1 cellular context compared by ENCODE assay signal in the genomic region with DNA sequence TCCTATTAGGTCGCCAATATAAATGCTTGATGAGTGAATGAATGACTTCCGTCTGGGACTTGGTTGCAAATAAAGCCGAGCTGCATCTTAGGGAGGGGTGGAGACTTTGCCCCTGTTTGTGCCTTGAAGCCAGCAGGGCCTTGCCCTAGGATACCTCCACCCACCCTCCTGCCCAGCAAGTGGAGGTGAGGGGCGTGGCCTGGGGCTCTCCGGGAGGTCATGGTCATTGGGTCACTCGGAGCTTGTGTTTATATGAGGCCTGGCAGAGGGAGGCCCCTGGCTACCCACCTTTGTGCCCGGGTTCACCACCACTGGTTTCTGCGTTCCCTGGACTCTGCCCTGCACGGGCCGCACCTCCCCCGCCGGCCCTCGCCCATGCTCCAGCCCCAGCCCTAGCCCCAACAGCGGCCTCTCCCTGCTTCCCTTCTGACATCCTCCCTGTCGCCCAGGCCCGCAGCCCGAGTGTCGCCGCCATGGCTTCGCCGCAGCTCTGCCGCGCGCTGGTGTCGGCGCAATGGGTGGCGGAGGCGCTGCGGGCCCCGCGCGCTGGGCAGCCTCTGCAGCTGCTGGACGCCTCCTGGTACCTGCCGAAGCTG.
TF ChIP-seq lines count a peak whose summit lies in the region.

No MANE protein-coding gene starts in this region.

TF ChIP-seq in HepG2, 621 proteins besides CTCF, POLR2A, EP300 and RAD21 (continued from another document and continues in another):
- TF ChIP-seq, protein P1, sequence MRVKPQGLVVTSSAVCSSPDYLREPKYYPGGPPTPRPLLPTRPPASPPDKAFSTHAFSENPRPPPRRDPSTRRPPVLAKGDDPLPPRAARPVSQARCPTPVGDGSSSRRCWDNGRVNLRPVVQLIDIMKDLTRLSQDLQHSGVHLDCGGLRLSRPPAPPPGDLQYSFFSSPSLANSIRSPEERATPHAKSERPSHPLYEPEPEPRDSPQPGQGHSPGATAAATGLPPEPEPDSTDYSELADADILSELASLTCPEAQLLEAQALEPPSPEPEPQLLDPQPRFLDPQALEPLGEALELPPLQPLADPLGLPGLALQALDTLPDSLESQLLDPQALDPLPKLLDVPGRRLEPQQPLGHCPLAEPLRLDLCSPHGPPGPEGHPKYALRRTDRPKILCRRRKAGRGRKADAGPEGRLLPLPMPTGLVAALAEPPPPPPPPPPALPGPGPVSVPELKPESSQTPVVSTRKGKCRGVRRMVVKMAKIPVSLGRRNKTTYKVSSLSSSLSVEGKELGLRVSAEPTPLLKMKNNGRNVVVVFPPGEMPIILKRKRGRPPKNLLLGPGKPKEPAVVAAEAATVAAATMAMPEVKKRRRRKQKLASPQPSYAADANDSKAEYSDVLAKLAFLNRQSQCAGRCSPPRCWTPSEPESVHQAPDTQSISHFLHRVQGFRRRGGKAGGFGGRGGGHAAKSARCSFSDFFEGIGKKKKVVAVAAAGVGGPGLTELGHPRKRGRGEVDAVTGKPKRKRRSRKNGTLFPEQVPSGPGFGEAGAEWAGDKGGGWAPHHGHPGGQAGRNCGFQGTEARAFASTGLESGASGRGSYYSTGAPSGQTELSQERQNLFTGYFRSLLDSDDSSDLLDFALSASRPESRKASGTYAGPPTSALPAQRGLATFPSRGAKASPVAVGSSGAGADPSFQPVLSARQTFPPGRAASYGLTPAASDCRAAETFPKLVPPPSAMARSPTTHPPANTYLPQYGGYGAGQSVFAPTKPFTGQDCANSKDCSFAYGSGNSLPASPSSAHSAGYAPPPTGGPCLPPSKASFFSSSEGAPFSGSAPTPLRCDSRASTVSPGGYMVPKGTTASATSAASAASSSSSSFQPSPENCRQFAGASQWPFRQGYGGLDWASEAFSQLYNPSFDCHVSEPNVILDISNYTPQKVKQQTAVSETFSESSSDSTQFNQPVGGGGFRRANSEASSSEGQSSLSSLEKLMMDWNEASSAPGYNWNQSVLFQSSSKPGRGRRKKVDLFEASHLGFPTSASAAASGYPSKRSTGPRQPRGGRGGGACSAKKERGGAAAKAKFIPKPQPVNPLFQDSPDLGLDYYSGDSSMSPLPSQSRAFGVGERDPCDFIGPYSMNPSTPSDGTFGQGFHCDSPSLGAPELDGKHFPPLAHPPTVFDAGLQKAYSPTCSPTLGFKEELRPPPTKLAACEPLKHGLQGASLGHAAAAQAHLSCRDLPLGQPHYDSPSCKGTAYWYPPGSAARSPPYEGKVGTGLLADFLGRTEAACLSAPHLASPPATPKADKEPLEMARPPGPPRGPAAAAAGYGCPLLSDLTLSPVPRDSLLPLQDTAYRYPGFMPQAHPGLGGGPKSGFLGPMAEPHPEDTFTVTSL (CRISPR knock-in tag; IDR thresholded peaks at IDR 0.05; ENCODE audit: borderline replicate concordance) = no peak
- TF ChIP-seq FOXO1 (CRISPR knock-in tag; IDR thresholded peaks at IDR 0.05) (peak; percentile 77), GABPA (IDR thresholded peaks at IDR 0.05; ENCODE audit: low read depth, low read length) (no peak), GABPA (CRISPR knock-in tag; IDR thresholded peaks at IDR 0.05; ENCODE audit: low read depth) (peak; percentile 55; the same call in 1 of the 2 replicates), ZNF367 (CRISPR knock-in tag; IDR thresholded peaks at IDR 0.05; ENCODE audit: borderline replicate concordance) (no peak), MTA3 (CRISPR knock-in tag; IDR thresholded peaks at IDR 0.05) (no peak), ZNF260 (CRISPR knock-in tag; IDR thresholded peaks at IDR 0.05; ENCODE audit: borderline replicate concordance, low read depth) (no peak), ZBTB42 (CRISPR knock-in tag; IDR thresholded peaks at IDR 0.05) (no peak), ZC3H4 (CRISPR knock-in tag; IDR thresholded peaks at IDR 0.05; ENCODE audit: borderline replicate concordance) (no peak), ZNF546 (CRISPR knock-in tag; conservative IDR thresholded peaks at IDR 0.05) (no peak; the same call in 1 of the 2 replicates), TCF12 (IDR thresholded peaks at IDR 0.05) (no peak), TCF12 (CRISPR knock-in tag; IDR thresholded peaks at IDR 0.05) (no peak; the same call in 1 of the 2 replicates), NCOA5 (CRISPR knock-in tag; IDR thresholded peaks at IDR 0.05) (no peak), KAT2B (IDR thresholded peaks at IDR 0.05; ENCODE audit: borderline replicate concordance, low read depth, low read length) (no peak), SMYD3 (CRISPR knock-in tag; IDR thresholded peaks at IDR 0.05) (no peak), MTF1 (CRISPR knock-in tag; IDR thresholded peaks at IDR 0.05) (no peak), ZNF747 (CRISPR knock-in tag; IDR thresholded peaks at IDR 0.05; ENCODE audit: borderline replicate concordance) (no peak), MAFF (IDR thresholded peaks at IDR 0.05; ENCODE audit: low read depth, low read length) (no peak), ZIK1 (CRISPR knock-in tag; IDR thresholded peaks at IDR 0.05; ENCODE audit: borderline replicate concordance, low read depth) (no peak), IRX3 (CRISPR knock-in tag; IDR thresholded peaks at IDR 0.05; ENCODE audit: borderline replicate concordance, low read depth) (no peak), HOXA5 (CRISPR knock-in tag; IDR thresholded peaks at IDR 0.05) (peak; percentile 68), MED1 (CRISPR knock-in tag; IDR thresholded peaks at IDR 0.05) (peak; percentile 94), ZNF567 (CRISPR knock-in tag; IDR thresholded peaks at IDR 0.05; ENCODE audit: borderline replicate concordance) (no peak), ZNF703 (CRISPR knock-in tag; IDR thresholded peaks at IDR 0.05; ENCODE audit: borderline replicate concordance) (no peak), ZNF724P (CRISPR knock-in tag; IDR thresholded peaks at IDR 0.05; ENCODE audit: borderline replicate concordance) (no peak), ZNF629 (CRISPR knock-in tag; conservative IDR thresholded peaks at IDR 0.05) (peak; percentile 82), ZNF263 (CRISPR knock-in tag; IDR thresholded peaks at IDR 0.05) (no peak), ZBTB7A (CRISPR knock-in tag; IDR thresholded peaks at IDR 0.05) (0 out of 2 replicates have a peak, but pooled peaks have one; percentile 20), ZNF761 (CRISPR knock-in tag; conservative IDR thresholded peaks at IDR 0.05) (no peak), ISX (CRISPR knock-in tag; conservative IDR thresholded peaks at IDR 0.05) (no peak), TEAD2 (CRISPR knock-in tag; IDR thresholded peaks at IDR 0.05) (no peak), SRSF1 (optimal IDR thresholded peaks at IDR 0.05; ENCODE audit: low read depth, low read length) (no peak), SPEN (CRISPR knock-in tag; IDR thresholded peaks at IDR 0.05; ENCODE audit: low read depth) (peak; percentile 66; the same call in 1 of the 2 replicates), MYNN (CRISPR knock-in tag; IDR thresholded peaks at IDR 0.05; ENCODE audit: low read depth) (no peak), SSRP1 (CRISPR knock-in tag; IDR thresholded peaks at IDR 0.05) (no peak), PAWR (CRISPR knock-in tag; IDR thresholded peaks at IDR 0.05; ENCODE audit: borderline replicate concordance) (no peak), ESRRA (CRISPR knock-in tag; IDR thresholded peaks at IDR 0.05; ENCODE audit: low read depth) (peak; percentile 90), ZNF563 (CRISPR knock-in tag; IDR thresholded peaks at IDR 0.05) (no peak)
- TF ChIP-seq, protein P2, sequence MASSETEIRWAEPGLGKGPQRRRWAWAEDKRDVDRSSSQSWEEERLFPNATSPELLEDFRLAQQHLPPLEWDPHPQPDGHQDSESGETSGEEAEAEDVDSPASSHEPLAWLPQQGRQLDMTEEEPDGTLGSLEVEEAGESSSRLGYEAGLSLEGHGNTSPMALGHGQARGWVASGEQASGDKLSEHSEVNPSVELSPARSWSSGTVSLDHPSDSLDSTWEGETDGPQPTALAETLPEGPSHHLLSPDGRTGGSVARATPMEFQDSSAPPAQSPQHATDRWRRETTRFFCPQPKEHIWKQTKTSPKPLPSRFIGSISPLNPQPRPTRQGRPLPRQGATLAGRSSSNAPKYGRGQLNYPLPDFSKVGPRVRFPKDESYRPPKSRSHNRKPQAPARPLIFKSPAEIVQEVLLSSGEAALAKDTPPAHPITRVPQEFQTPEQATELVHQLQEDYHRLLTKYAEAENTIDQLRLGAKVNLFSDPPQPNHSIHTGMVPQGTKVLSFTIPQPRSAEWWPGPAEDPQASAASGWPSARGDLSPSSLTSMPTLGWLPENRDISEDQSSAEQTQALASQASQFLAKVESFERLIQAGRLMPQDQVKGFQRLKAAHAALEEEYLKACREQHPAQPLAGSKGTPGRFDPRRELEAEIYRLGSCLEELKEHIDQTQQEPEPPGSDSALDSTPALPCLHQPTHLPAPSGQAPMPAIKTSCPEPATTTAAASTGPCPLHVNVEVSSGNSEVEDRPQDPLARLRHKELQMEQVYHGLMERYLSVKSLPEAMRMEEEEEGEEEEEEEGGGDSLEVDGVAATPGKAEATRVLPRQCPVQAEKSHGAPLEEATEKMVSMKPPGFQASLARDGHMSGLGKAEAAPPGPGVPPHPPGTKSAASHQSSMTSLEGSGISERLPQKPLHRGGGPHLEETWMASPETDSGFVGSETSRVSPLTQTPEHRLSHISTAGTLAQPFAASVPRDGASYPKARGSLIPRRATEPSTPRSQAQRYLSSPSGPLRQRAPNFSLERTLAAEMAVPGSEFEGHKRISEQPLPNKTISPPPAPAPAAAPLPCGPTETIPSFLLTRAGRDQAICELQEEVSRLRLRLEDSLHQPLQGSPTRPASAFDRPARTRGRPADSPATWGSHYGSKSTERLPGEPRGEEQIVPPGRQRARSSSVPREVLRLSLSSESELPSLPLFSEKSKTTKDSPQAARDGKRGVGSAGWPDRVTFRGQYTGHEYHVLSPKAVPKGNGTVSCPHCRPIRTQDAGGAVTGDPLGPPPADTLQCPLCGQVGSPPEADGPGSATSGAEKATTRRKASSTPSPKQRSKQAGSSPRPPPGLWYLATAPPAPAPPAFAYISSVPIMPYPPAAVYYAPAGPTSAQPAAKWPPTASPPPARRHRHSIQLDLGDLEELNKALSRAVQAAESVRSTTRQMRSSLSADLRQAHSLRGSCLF (CRISPR knock-in tag; IDR thresholded peaks at IDR 0.05; ENCODE audit: borderline replicate concordance) = no peak
- TF ChIP-seq, protein P3, sequence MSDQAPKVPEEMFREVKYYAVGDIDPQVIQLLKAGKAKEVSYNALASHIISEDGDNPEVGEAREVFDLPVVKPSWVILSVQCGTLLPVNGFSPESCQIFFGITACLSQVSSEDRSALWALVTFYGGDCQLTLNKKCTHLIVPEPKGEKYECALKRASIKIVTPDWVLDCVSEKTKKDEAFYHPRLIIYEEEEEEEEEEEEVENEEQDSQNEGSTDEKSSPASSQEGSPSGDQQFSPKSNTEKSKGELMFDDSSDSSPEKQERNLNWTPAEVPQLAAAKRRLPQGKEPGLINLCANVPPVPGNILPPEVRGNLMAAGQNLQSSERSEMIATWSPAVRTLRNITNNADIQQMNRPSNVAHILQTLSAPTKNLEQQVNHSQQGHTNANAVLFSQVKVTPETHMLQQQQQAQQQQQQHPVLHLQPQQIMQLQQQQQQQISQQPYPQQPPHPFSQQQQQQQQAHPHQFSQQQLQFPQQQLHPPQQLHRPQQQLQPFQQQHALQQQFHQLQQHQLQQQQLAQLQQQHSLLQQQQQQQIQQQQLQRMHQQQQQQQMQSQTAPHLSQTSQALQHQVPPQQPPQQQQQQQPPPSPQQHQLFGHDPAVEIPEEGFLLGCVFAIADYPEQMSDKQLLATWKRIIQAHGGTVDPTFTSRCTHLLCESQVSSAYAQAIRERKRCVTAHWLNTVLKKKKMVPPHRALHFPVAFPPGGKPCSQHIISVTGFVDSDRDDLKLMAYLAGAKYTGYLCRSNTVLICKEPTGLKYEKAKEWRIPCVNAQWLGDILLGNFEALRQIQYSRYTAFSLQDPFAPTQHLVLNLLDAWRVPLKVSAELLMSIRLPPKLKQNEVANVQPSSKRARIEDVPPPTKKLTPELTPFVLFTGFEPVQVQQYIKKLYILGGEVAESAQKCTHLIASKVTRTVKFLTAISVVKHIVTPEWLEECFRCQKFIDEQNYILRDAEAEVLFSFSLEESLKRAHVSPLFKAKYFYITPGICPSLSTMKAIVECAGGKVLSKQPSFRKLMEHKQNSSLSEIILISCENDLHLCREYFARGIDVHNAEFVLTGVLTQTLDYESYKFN (CRISPR knock-in tag; conservative IDR thresholded peaks at IDR 0.05) = peak; percentile 96
- TF ChIP-seq, protein P4, sequence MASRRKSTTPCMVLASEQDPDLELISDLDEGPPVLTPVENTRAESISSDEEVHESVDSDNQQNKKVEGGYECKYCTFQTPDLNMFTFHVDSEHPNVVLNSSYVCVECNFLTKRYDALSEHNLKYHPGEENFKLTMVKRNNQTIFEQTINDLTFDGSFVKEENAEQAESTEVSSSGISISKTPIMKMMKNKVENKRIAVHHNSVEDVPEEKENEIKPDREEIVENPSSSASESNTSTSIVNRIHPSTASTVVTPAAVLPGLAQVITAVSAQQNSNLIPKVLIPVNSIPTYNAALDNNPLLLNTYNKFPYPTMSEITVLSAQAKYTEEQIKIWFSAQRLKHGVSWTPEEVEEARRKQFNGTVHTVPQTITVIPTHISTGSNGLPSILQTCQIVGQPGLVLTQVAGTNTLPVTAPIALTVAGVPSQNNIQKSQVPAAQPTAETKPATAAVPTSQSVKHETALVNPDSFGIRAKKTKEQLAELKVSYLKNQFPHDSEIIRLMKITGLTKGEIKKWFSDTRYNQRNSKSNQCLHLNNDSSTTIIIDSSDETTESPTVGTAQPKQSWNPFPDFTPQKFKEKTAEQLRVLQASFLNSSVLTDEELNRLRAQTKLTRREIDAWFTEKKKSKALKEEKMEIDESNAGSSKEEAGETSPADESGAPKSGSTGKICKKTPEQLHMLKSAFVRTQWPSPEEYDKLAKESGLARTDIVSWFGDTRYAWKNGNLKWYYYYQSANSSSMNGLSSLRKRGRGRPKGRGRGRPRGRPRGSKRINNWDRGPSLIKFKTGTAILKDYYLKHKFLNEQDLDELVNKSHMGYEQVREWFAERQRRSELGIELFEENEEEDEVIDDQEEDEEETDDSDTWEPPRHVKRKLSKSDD (CRISPR knock-in tag; IDR thresholded peaks at IDR 0.05; ENCODE audit: low read depth) = peak; percentile 90
- TF ChIP-seq, protein P5, sequence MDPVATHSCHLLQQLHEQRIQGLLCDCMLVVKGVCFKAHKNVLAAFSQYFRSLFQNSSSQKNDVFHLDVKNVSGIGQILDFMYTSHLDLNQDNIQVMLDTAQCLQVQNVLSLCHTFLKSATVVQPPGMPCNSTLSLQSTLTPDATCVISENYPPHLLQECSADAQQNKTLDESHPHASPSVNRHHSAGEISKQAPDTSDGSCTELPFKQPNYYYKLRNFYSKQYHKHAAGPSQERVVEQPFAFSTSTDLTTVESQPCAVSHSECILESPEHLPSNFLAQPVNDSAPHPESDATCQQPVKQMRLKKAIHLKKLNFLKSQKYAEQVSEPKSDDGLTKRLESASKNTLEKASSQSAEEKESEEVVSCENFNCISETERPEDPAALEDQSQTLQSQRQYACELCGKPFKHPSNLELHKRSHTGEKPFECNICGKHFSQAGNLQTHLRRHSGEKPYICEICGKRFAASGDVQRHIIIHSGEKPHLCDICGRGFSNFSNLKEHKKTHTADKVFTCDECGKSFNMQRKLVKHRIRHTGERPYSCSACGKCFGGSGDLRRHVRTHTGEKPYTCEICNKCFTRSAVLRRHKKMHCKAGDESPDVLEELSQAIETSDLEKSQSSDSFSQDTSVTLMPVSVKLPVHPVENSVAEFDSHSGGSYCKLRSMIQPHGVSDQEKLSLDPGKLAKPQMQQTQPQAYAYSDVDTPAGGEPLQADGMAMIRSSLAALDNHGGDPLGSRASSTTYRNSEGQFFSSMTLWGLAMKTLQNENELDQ (CRISPR knock-in tag; IDR thresholded peaks at IDR 0.05; ENCODE audit: borderline replicate concordance) = no peak
